ENCODE assay signal across 12 cellular contexts in genomic region chr1:100076744-100077143, GRCh38.
DNase-seq lines count a peak whose midpoint lies in the region; ATAC-seq and TF ChIP-seq lines count a peak whose summit lies in the region.
"Had no signal": no experiment of that assay in that cellular context is flagged by ENCODE, and none has a peak within 500 bp of the region (broad histone marks: within the 10 kb centered on the region; RNA-seq: fewer than 3 reads in every experiment).

No MANE protein-coding gene starts in this region.

- H3K4me3 ChIP-seq in GM12864 (ENCODE audit: low read depth, low read length): no peak overlapping the region; the same call in 1 of the 2 replicates
- H3K4me3 ChIP-seq: stomach had no signal

- TF ChIP-seq CTCF in GM12864 (IDR thresholded peaks at IDR 0.05; ENCODE audit: low read depth, low read length, missing control alignments): no peak

- peak; percentile 64 for ATAC-seq in GM19351 (IDR thresholded peaks at IDR 0.05; ENCODE audit: unreplicated experiment)
- peak; percentile 70 for ATAC-seq in HG02798 (IDR thresholded peaks at IDR 0.05; ENCODE audit: poor library complexity, unreplicated experiment)
- peak; percentile 52 for ATAC-seq in HG03521 (IDR thresholded peaks at IDR 0.05; ENCODE audit: unreplicated experiment)

- DNase-seq in GM12864 (ENCODE audit: low read depth) (peak; percentile 56), NCI-H187 (lab: John Stamatoyannopoulos, UW) (no peak), pons (ENCODE audit: low spot score) (no peak), NCI-H1092 (lab: John Stamatoyannopoulos, UW) (no peak)
- no peak for DNase-seq in effector CD4-positive, alpha-beta T cell
- DNase-seq: activated CD4-positive, CD25-positive, alpha-beta regulatory T cell; BE2C; NCI-H2029; stomach had no signal
